ENCODE assay signal across 13 cellular contexts in the genomic region with DNA sequence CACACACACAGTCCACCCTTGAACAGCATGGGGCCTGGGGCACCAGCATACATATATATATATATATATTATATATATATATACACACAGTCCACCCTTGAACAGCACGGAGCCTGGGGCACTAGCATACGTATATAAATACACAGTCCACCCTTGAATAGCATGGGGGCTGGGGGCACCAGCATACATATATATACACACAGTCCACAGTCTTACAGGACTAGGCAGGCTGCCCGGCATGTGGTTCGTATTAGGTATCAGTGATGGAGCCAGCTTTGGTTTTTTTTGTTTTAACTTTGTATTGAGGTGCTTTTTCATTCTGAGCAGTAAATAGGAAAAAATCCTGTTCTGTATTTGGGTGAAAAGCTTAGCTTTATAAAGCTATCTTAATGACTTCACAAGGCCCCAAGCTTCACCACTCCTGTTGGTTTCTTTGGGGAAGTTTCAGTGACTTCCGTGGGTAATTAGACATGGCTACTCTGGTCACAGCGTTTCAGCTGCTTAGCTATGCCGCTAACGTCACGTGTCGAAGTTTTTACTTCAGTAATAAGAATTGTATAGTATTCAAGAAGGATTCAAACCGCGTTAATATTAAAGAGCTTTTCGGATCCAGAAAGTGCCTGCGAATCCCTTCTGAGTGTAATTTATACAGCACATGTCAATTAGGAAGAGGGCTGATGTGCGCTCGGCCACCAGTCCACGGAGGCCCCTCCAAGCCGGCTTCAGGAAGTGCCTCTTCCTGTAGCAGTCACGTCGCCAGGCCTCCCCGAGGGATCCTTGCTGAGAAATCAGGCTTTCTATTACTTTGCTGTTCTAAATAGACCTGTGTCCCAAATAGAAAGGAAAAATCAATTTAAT.
DNase-seq lines count a peak whose midpoint lies in the region; ATAC-seq and TF ChIP-seq lines count a peak whose summit lies in the region.
"Had no signal": no experiment of that assay in that cellular context is flagged by ENCODE, and none has a peak within 500 bp of the region (broad histone marks: within the 10 kb centered on the region; RNA-seq: fewer than 3 reads in every experiment).

No MANE protein-coding gene starts in this region.

- DNase-seq in AG09319 (ENCODE audit: extremely low read depth, low read depth) (peak; percentile 27), MV-4-11 (lab: John Stamatoyannopoulos, UW) (peak; percentile 45), foreskin melanocyte (peak; percentile 40), HuH-7 (ENCODE audit: low spot score) (no peak), GM19238 (ENCODE audit: insufficient read length, low spot score) (no peak), LoVo (ENCODE audit: low spot score) (no peak)
- DNase-seq in natural killer cell treated with Interleukin-12 subunit alpha and Interleukin-12 subunit beta and Interleukin-15 and Interleukin-18, amount 100 ng/mL, for 72 hours (ENCODE audit: low spot score) = no peak
- DNase-seq: activated naive CD4-positive, alpha-beta T cell treated with Interleukin-2 at 50 U/mL for 16 hours; effector memory CD4-positive, alpha-beta T cell; kidney glomerular epithelial cell; NCI-H1694; stimulated activated CD8-positive, alpha-beta memory T cell treated with anti-CD3 and anti-CD28 coated beads, Interleukin-4, amount 100 ng/mL, for 48 hours had no signal

- H3K27ac Mint-ChIP-seq in natural killer cell treated with Interleukin-12 subunit alpha and Interleukin-12 subunit beta and Interleukin-15 and Interleukin-18, amount 100 ng/mL, for 72 hours = peak overlapping the region; percentile 13 to 89

- no peak for TF ChIP-seq CTCF in AG09319 (IDR thresholded peaks at IDR 0.05; ENCODE audit: low read depth, low read length)

- H3K27me3 Mint-ChIP-seq in natural killer cell treated with Interleukin-12 subunit alpha and Interleukin-12 subunit beta and Interleukin-15 and Interleukin-18, amount 100 ng/mL, for 72 hours = no peaks in the 10 kb centered on the region

- peak in 1 of 2 donors; percentile 77 for ATAC-seq in natural killer cell treated with Interleukin-12 subunit alpha and Interleukin-12 subunit beta and Interleukin-15 and Interleukin-18, amount 100 ng/mL, for 72 hours
- no peak for ATAC-seq in HG03342 (IDR thresholded peaks at IDR 0.05; ENCODE audit: unreplicated experiment)

- peaks cover 8 to 20% of the 10 kb centered on the region in 2 donors for H3K4me1 Mint-ChIP-seq in natural killer cell treated with Interleukin-12 subunit alpha and Interleukin-12 subunit beta and Interleukin-15 and Interleukin-18, amount 100 ng/mL, for 72 hours (ENCODE audit: low read depth in 2 of 2)

- no peaks in the 10 kb centered on the region for H3K9me3 Mint-ChIP-seq in natural killer cell treated with Interleukin-12 subunit alpha and Interleukin-12 subunit beta and Interleukin-15 and Interleukin-18, amount 100 ng/mL, for 72 hours

- H3K4me3 Mint-ChIP-seq in natural killer cell treated with Interleukin-12 subunit alpha and Interleukin-12 subunit beta and Interleukin-15 and Interleukin-18, amount 100 ng/mL, for 72 hours = peak overlapping the region; percentile 0

- no peaks in the 10 kb centered on the region for H3K36me3 Mint-ChIP-seq in natural killer cell treated with Interleukin-12 subunit alpha and Interleukin-12 subunit beta and Interleukin-15 and Interleukin-18, amount 100 ng/mL, for 72 hours

Comparison
In these comparisons a context has a peak if more than half of its experiments do, and no peak if none do; other contexts are left out.
1. DNase-seq: peak in AG09319 (single experiment), MV-4-11 (single experiment) and foreskin melanocyte (single experiment); none in natural killer cell treated with Interleukin-12 subunit alpha and Interleukin-12 subunit beta and Interleukin-15 and Interleukin-18, amount 100 ng/mL, for 72 hours (single experiment), HuH-7 (single experiment), GM19238 (single experiment) and LoVo (single experiment).